Comparison of ENCODE assay signal across 23 cellular contexts in the genomic region with DNA sequence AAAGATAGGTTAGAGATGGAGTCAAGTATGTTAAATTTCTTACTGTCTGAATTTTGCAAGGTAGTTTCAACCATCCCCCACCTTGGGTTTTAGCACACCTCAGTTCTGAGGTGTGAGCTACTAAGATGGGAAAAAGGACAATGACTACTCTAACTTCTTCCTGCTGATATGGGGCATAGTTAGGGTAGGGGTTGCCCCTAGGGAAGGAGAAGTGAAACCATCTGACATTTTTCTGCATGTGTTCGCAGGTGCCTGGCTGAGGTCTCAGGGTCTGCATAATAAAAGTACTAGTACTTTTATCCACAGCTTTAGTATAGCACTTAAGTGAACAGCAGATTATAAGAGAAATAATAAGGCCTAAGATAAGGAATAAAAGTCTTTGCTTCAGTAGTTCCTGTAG.
DNase-seq lines count a peak whose midpoint lies in the region; ATAC-seq, FAIRE-seq and TF ChIP-seq lines count a peak whose summit lies in the region.
"Had no signal": no experiment of that assay in that cellular context is flagged by ENCODE, and none has a peak within 500 bp of the region (broad histone marks: within the 10 kb centered on the region; RNA-seq: fewer than 3 reads in every experiment).

No MANE protein-coding gene starts in this region.

- TF ChIP-seq CTCF in GM12865 (IDR thresholded peaks at IDR 0.05; ENCODE audit: insufficient read depth, low read depth, low read length, missing control alignments) (no peak), OCI-LY3 (IDR thresholded peaks at IDR 0.05; ENCODE audit: low read depth, low read length) (no peak), astrocyte (IDR thresholded peaks at IDR 0.05; ENCODE audit: insufficient read depth, low read depth, low read length) (no peak)

- peak; percentile 81 for FAIRE-seq in astrocyte (lab: Jason Lieb, UNC)
- FAIRE-seq: A549, GM12892, GM19239, H1 had no signal

- no peaks in the 10 kb centered on the region for H4K20me1 ChIP-seq in OCI-LY3 (ENCODE audit: insufficient read depth, low read length)
- no peaks in the 10 kb centered on the region for H4K20me1 ChIP-seq in astrocyte (ENCODE audit: insufficient read depth, low read length)

- no peak overlapping the region for H2AFZ ChIP-seq in OCI-LY3 (ENCODE audit: low read depth, low read length)
- H2AFZ ChIP-seq in astrocyte (ENCODE audit: low read depth, low read length), result no peak overlapping the region
- H2AFZ ChIP-seq: GM23248 had no signal

- H3K4me1 Mint-ChIP-seq in astrocyte (ENCODE audit: low read depth, unreplicated experiment), result no peaks in the 10 kb centered on the region
- H3K4me1 Mint-ChIP-seq in stimulated activated naive B cell treated with anti-CD40 and anti-IgM and Interleukin-4, amounts not matched to agents 10 μg/mL and 1 μg/mL and 100 μg/mL, for 72 hours, result no peaks in the 10 kb centered on the region
- H3K4me1 Mint-ChIP-seq: CD4-positive, alpha-beta memory T cell had no signal

- peaks cover 8% of the 10 kb centered on the region; the same call in 1 of the 2 replicates for H3K4me1 ChIP-seq in OCI-LY3 (ENCODE audit: low read length)
- H3K4me1 ChIP-seq in astrocyte (ENCODE audit: insufficient read depth, low read length), result no peaks in the 10 kb centered on the region
- H3K4me1 ChIP-seq: A549 had no signal

- no peaks in the 10 kb centered on the region for H3K79me2 ChIP-seq in OCI-LY3 (ENCODE audit: low read length)
- no peaks in the 10 kb centered on the region for H3K79me2 ChIP-seq in astrocyte (ENCODE audit: insufficient read depth, low read length)

- H3K27ac Mint-ChIP-seq in astrocyte (ENCODE audit: unreplicated experiment), result no peak overlapping the region
- no peak overlapping the region for H3K27ac Mint-ChIP-seq in stimulated activated naive B cell treated with anti-CD40 and anti-IgM and Interleukin-4, amounts not matched to agents 10 μg/mL and 1 μg/mL and 100 μg/mL, for 72 hours
- H3K27ac Mint-ChIP-seq: CD4-positive, alpha-beta memory T cell had no signal

- H3K36me3 Mint-ChIP-seq in astrocyte (ENCODE audit: low read depth, unreplicated experiment), result no peaks in the 10 kb centered on the region
- peaks cover 5 to 6% of the 10 kb centered on the region in 2 donors for H3K36me3 Mint-ChIP-seq in stimulated activated naive B cell treated with anti-CD40 and anti-IgM and Interleukin-4, amounts not matched to agents 10 μg/mL and 1 μg/mL and 100 μg/mL, for 72 hours
- H3K36me3 Mint-ChIP-seq: CD4-positive, alpha-beta memory T cell had no signal

- no peaks in the 10 kb centered on the region for H3K36me3 ChIP-seq in OCI-LY3 (replicated peaks; ENCODE audit: low read depth, low read length)
- no peaks in the 10 kb centered on the region for H3K36me3 ChIP-seq in astrocyte (ENCODE audit: insufficient read depth, low read length)

- H3K9me3 ChIP-seq in OCI-LY3 (ENCODE audit: insufficient read depth, low read length) (no peaks in the 10 kb centered on the region), astrocyte (ENCODE audit: insufficient read depth, low read depth, low read length) (no peaks in the 10 kb centered on the region)
- H3K9me3 ChIP-seq: A549 had no signal

- H3K4me3 Mint-ChIP-seq in astrocyte (ENCODE audit: unreplicated experiment), result no peak overlapping the region
- no peak overlapping the region for H3K4me3 Mint-ChIP-seq in stimulated activated naive B cell treated with anti-CD40 and anti-IgM and Interleukin-4, amounts not matched to agents 10 μg/mL and 1 μg/mL and 100 μg/mL, for 72 hours
- H3K4me3 Mint-ChIP-seq: CD4-positive, alpha-beta memory T cell had no signal

- H3K27me3 Mint-ChIP-seq in astrocyte (ENCODE audit: low read depth, unreplicated experiment), result no peaks in the 10 kb centered on the region
- H3K27me3 Mint-ChIP-seq in stimulated activated naive B cell treated with anti-CD40 and anti-IgM and Interleukin-4, amounts not matched to agents 10 μg/mL and 1 μg/mL and 100 μg/mL, for 72 hours, result no peaks in the 10 kb centered on the region
- H3K27me3 Mint-ChIP-seq: CD4-positive, alpha-beta memory T cell had no signal

- H3K9ac ChIP-seq in OCI-LY3 (ENCODE audit: low read length) (no peak overlapping the region), astrocyte (ENCODE audit: low read length) (no peak overlapping the region)
- H3K9ac ChIP-seq: GM23248 had no signal

- H3K27ac ChIP-seq in OCI-LY3 (ENCODE audit: low read length), result peak overlapping the region; percentile 41; the same call in 1 of the 2 replicates
- no peak overlapping the region for H3K27ac ChIP-seq in astrocyte (ENCODE audit: low read depth, low read length)
- H3K27ac ChIP-seq: A549, GM23248 had no signal

- peaks cover 2% of the 10 kb centered on the region for H3K9me3 Mint-ChIP-seq in astrocyte (ENCODE audit: unreplicated experiment)
- H3K9me3 Mint-ChIP-seq in stimulated activated naive B cell treated with anti-CD40 and anti-IgM and Interleukin-4, amounts not matched to agents 10 μg/mL and 1 μg/mL and 100 μg/mL, for 72 hours, result peaks cover 0 to 12% of the 10 kb centered on the region in 2 donors

- H3K4me2 ChIP-seq in OCI-LY3 (ENCODE audit: low read length) (no peak overlapping the region), astrocyte (ENCODE audit: low read length) (no peak overlapping the region)
- H3K4me2 ChIP-seq: A549 had no signal

- H3K4me3 ChIP-seq in GM12865 (ENCODE audit: low read depth, low read length) (no peak overlapping the region), OCI-LY3 (ENCODE audit: low read length) (no peak overlapping the region), astrocyte (ENCODE audit: insufficient read depth, low read depth, low read length) (no peak overlapping the region)
- H3K4me3 ChIP-seq: A549, GM23248 had no signal

- peak; percentile 83 to 90 for ATAC-seq in stimulated activated naive B cell treated with anti-CD40 and anti-IgM and Interleukin-4, amounts not matched to agents 10 μg/mL and 1 μg/mL and 100 μg/mL, for 72 hours (replicated peaks)
- no peak for ATAC-seq in GM21717 (IDR thresholded peaks at IDR 0.05; ENCODE audit: unreplicated experiment)
- ATAC-seq: A549 had no signal

- H3K27me3 ChIP-seq in OCI-LY3 (ENCODE audit: low read depth, low read length) (no peaks in the 10 kb centered on the region), astrocyte (ENCODE audit: insufficient read depth, low read length) (no peaks in the 10 kb centered on the region)

- DNase-seq in GM12865 (ENCODE audit: low read depth) (peak; percentile 0), astrocyte (ENCODE audit: low read depth) (no peak), activated gamma-delta T cell treated with Interleukin-2 at 50 U/mL for 16 hours (no peak), HuH-7.5 (ENCODE audit: low spot score) (no peak)
- no peak for DNase-seq in stimulated activated naive B cell treated with anti-CD40 and anti-IgM and Interleukin-4, amounts not matched to agents 10 μg/mL and 1 μg/mL and 100 μg/mL, for 72 hours
- DNase-seq: 8988T; ACHN; C1 segment of cervical spinal cord; Calu3; CD4-positive, alpha-beta memory T cell; COR-L47; DMS53; DMS79 treated with DMSO at 0.1 percent for 48 hours; GF-D8; GM23248; H7; HCEC 1CT had no signal
